34 cellular contexts compared by ENCODE assay signal in genomic region chrX:68487254-68487653, GRCh38. TPM values are rescaled to one million over a fixed set of nuclear protein-coding genes. Genes with fewer than 3 reads are reported as not detected.
"Had no signal": no experiment of that assay in that cellular context is flagged by ENCODE, and none has a peak within 500 bp of the region (broad histone marks: within the 10 kb centered on the region; RNA-seq: fewer than 3 reads in every experiment).

No MANE protein-coding gene starts in this region.

- FAIRE-seq: endometrium, endothelial cell of umbilical vein had no signal

- H3K36me3 Mint-ChIP-seq: activated CD4-positive, alpha-beta memory T cell treated with anti-CD3 and anti-CD28 coated beads for 36 hours; activated CD8-positive, alpha-beta memory T cell treated with anti-CD3 and anti-CD28 coated beads, Interleukin-2, amount 10 ng/mL, durations not matched to agents 7 days and 5 days; activated naive CD4-positive, alpha-beta T cell treated with anti-CD3 and anti-CD28 coated beads, Interleukin-2, amount 50 U/mL, for 24 hours; activated naive CD8-positive, alpha-beta T cell treated with anti-CD3 and anti-CD28 coated beads for 36 hours; brain had no signal

- H3K27ac Mint-ChIP-seq: activated CD4-positive, alpha-beta memory T cell treated with anti-CD3 and anti-CD28 coated beads for 36 hours; activated CD4-positive, alpha-beta T cell treated with anti-CD3 and anti-CD28 coated beads for 36 hours; activated CD4-positive, alpha-beta T cell treated with anti-CD3 and anti-CD28 coated beads, Interleukin-2, amount 10 ng/mL, durations not matched to agents 24 days and 14 days; activated CD8-positive, alpha-beta memory T cell treated with anti-CD3 and anti-CD28 coated beads, Interleukin-2, amount 10 ng/mL, durations not matched to agents 7 days and 5 days; activated CD8-positive, alpha-beta T cell treated with anti-CD3 and anti-CD28 coated beads, Interleukin-2, amount 10 ng/mL, durations not matched to agents 7 days and 5 days; activated naive CD4-positive, alpha-beta T cell treated with anti-CD3 and anti-CD28 coated beads for 36 hours; activated naive CD4-positive, alpha-beta T cell treated with anti-CD3 and anti-CD28 coated beads, Interleukin-2, amount 50 U/mL, for 24 hours; activated naive CD8-positive, alpha-beta T cell treated with anti-CD3 and anti-CD28 coated beads for 36 hours; activated naive CD8-positive, alpha-beta T cell treated with anti-CD3 and anti-CD28 coated beads, Interleukin-2, amount 50 U/mL, for 24 hours; activated T-helper 1 cell treated with anti-CD3 and anti-CD28 coated beads, Interleukin-12 subunit alpha, Interleukin-12 subunit beta, Interleukin-2, Interleukin-4 antibody, amounts not matched to agents 30 ng/mL and 10 ng/mL and 1 ng/mL, durations not matched to agents 14 hours and 24 hours and 36 hours; activated T-helper 2 cell treated with anti-CD3 and anti-CD28 coated beads, Interferon-gamma antibody, Interleukin-2, Interleukin-4, amounts not matched to agents 10 μg/mL and 5 μg/mL and 100 μg/mL, durations not matched to agents 14 hours and 24 hours and 36 hours; brain had no signal

- H3K27me3 ChIP-seq: adrenal gland, cardiac muscle cell, colonic mucosa, esophagus squamous epithelium, gastroesophageal sphincter had no signal

- H3K27ac ChIP-seq: adrenal gland, breast epithelium, cardiac muscle cell, colonic mucosa, epithelial cell of prostate, esophagus squamous epithelium, gastroesophageal sphincter had no signal

- ATAC-seq: activated CD4-positive, alpha-beta T cell treated with anti-CD3 and anti-CD28 coated beads for 36 hours; activated CD8-positive, alpha-beta memory T cell treated with anti-CD3 and anti-CD28 coated beads, Interleukin-2, amount 10 ng/mL, durations not matched to agents 7 days and 5 days; activated CD8-positive, alpha-beta T cell treated with anti-CD3 and anti-CD28 coated beads, Interleukin-2, amount 10 ng/mL, durations not matched to agents 7 days and 5 days; activated naive CD8-positive, alpha-beta T cell treated with anti-CD3 and anti-CD28 coated beads, Interleukin-2, amount 50 U/mL, for 24 hours; gastroesophageal sphincter had no signal

- H3K36me3 ChIP-seq: adrenal gland, breast epithelium, cardiac muscle cell, colonic mucosa, esophagus squamous epithelium, gastroesophageal sphincter had no signal

- H3K4me3 Mint-ChIP-seq: activated CD4-positive, alpha-beta memory T cell treated with anti-CD3 and anti-CD28 coated beads for 36 hours; activated CD4-positive, alpha-beta T cell treated with anti-CD3 and anti-CD28 coated beads for 36 hours; activated CD4-positive, alpha-beta T cell treated with anti-CD3 and anti-CD28 coated beads, Interleukin-2, amount 10 ng/mL, durations not matched to agents 24 days and 14 days; activated CD8-positive, alpha-beta memory T cell treated with anti-CD3 and anti-CD28 coated beads, Interleukin-2, amount 10 ng/mL, durations not matched to agents 7 days and 5 days; activated CD8-positive, alpha-beta T cell treated with anti-CD3 and anti-CD28 coated beads, Interleukin-2, amount 10 ng/mL, durations not matched to agents 7 days and 5 days; activated naive CD4-positive, alpha-beta T cell treated with anti-CD3 and anti-CD28 coated beads for 36 hours; activated naive CD4-positive, alpha-beta T cell treated with anti-CD3 and anti-CD28 coated beads, Interleukin-2, amount 50 U/mL, for 24 hours; activated naive CD8-positive, alpha-beta T cell treated with anti-CD3 and anti-CD28 coated beads for 36 hours; activated naive CD8-positive, alpha-beta T cell treated with anti-CD3 and anti-CD28 coated beads, Interleukin-2, amount 50 U/mL, for 24 hours; activated T-helper 1 cell treated with anti-CD3 and anti-CD28 coated beads, Interleukin-12 subunit alpha, Interleukin-12 subunit beta, Interleukin-2, Interleukin-4 antibody, amounts not matched to agents 30 ng/mL and 10 ng/mL and 1 ng/mL, durations not matched to agents 14 hours and 24 hours and 36 hours; brain had no signal

- H3K9me3 Mint-ChIP-seq: activated CD4-positive, alpha-beta memory T cell treated with anti-CD3 and anti-CD28 coated beads for 36 hours; activated CD4-positive, alpha-beta T cell treated with anti-CD3 and anti-CD28 coated beads, Interleukin-2, amount 10 ng/mL, durations not matched to agents 24 days and 14 days; activated naive CD4-positive, alpha-beta T cell treated with anti-CD3 and anti-CD28 coated beads for 36 hours; activated naive CD4-positive, alpha-beta T cell treated with anti-CD3 and anti-CD28 coated beads, Interleukin-2, amount 50 U/mL, for 24 hours; activated naive CD8-positive, alpha-beta T cell treated with anti-CD3 and anti-CD28 coated beads for 36 hours; activated naive CD8-positive, alpha-beta T cell treated with anti-CD3 and anti-CD28 coated beads, Interleukin-2, amount 50 U/mL, for 24 hours; activated T-helper 1 cell treated with anti-CD3 and anti-CD28 coated beads, Interleukin-12 subunit alpha, Interleukin-12 subunit beta, Interleukin-2, Interleukin-4 antibody, amounts not matched to agents 30 ng/mL and 10 ng/mL and 1 ng/mL, durations not matched to agents 14 hours and 24 hours and 36 hours; activated T-helper 2 cell treated with anti-CD3 and anti-CD28 coated beads, Interferon-gamma antibody, Interleukin-2, Interleukin-4, amounts not matched to agents 10 μg/mL and 5 μg/mL and 100 μg/mL, durations not matched to agents 14 hours and 24 hours and 36 hours; brain had no signal

- H3K27me3 Mint-ChIP-seq: activated CD4-positive, alpha-beta memory T cell treated with anti-CD3 and anti-CD28 coated beads for 36 hours; activated CD4-positive, alpha-beta T cell treated with anti-CD3 and anti-CD28 coated beads, Interleukin-2, amount 10 ng/mL, durations not matched to agents 24 days and 14 days; activated naive CD4-positive, alpha-beta T cell treated with anti-CD3 and anti-CD28 coated beads, Interleukin-2, amount 50 U/mL, for 24 hours had no signal

- DNase-seq: activated CD4-positive, alpha-beta memory T cell treated with anti-CD3 and anti-CD28 coated beads for 36 hours; activated CD4-positive, alpha-beta T cell treated with anti-CD3 and anti-CD28 coated beads for 36 hours; activated CD4-positive, alpha-beta T cell treated with anti-CD3 and anti-CD28 coated beads, Interleukin-2, amount 10 ng/mL, durations not matched to agents 24 days and 14 days; activated CD4-positive, CD25-positive, alpha-beta regulatory T cell; activated CD4-positive, CD25-positive, alpha-beta regulatory T cell treated with anti-CD3 and anti-CD28 coated beads, Interleukin-2, amount 50 U/mL, for 72 hours; activated CD8-positive, alpha-beta memory T cell treated with anti-CD3 and anti-CD28 coated beads, Interleukin-2, amount 10 ng/mL, durations not matched to agents 7 days and 5 days; activated CD8-positive, alpha-beta memory T cell treated with anti-CD3 and anti-CD28 coated beads, Interleukin-2, amount 50 U/mL, for 4 hours; activated CD8-positive, alpha-beta T cell treated with anti-CD3 and anti-CD28 coated beads, Interleukin-2, amount 10 ng/mL, durations not matched to agents 7 days and 5 days; activated effector memory CD4-positive, alpha-beta T cell treated with anti-CD3 and anti-CD28 coated beads, Interleukin-2, amount 50 U/mL, for 16 hours; activated naive CD4-positive, alpha-beta T cell treated with anti-CD3 and anti-CD28 coated beads for 36 hours; activated naive CD8-positive, alpha-beta T cell treated with anti-CD3 and anti-CD28 coated beads for 36 hours; activated naive CD8-positive, alpha-beta T cell treated with anti-CD3 and anti-CD28 coated beads, Interleukin-2, amount 50 U/mL, for 24 hours; activated T-cell treated with anti-CD3 and anti-CD28 coated beads, Interleukin-2, amount 50 U/mL, for 1 hour; activated T-cell treated with anti-CD3 and anti-CD28 coated beads, Interleukin-2, amount 50 U/mL, for 48 hours; adrenal gland; amygdala; aorta; central memory CD4-positive, alpha-beta T cell; cerebellar nuclear complex; colonic mucosa; effector CD8-positive, alpha-beta T cell; esophagus squamous epithelium; foreskin melanocyte; T-helper 2 cell had no signal

- H3K4me3 ChIP-seq: adrenal gland, breast epithelium, cardiac muscle cell, colonic mucosa, esophagus squamous epithelium, gastroesophageal sphincter had no signal

- H3K4me1 ChIP-seq: adrenal gland, breast epithelium, colonic mucosa, esophagus squamous epithelium, gastroesophageal sphincter had no signal

- H3K9me3 ChIP-seq: adrenal gland, breast epithelium, colonic mucosa, esophagus squamous epithelium, gastroesophageal sphincter had no signal

- H3K4me1 Mint-ChIP-seq: activated naive CD8-positive, alpha-beta T cell treated with anti-CD3 and anti-CD28 coated beads for 36 hours; brain had no signal

RNA-seq across cellular contexts. Expression of gene OPHN1, which starts 54.0 kb away (rescaled TPM):
- total RNA-seq: activated naive CD4-positive, alpha-beta T cell treated with anti-CD3 and anti-CD28 coated beads for 36 hours; activated naive CD8-positive, alpha-beta T cell treated with anti-CD3 and anti-CD28 coated beads for 36 hours had no signal
